12 cellular contexts compared by ENCODE assay signal in the genomic region with DNA sequence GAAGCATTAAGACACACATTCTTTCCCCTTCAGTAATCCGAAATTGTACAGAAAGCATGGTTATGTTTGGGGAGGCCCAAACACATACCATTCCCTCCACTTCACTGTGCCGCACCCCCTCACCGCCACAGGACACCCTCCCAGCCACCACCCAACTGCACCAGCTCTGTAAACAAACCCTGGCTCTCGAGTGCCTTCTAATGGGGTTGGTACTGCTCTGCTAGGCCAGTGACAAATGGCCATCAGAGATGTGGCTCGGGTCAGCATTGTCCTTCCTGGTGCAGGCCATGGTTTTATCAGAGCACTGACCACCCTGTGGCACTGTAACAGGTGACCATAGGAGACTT. TPM values are rescaled to one million over a fixed set of nuclear protein-coding genes. Genes with fewer than 3 reads are reported as not detected.
DNase-seq lines count a peak whose midpoint lies in the region; ATAC-seq, FAIRE-seq and TF ChIP-seq lines count a peak whose summit lies in the region.
"Had no signal": no experiment of that assay in that cellular context is flagged by ENCODE, and none has a peak within 500 bp of the region (broad histone marks: within the 10 kb centered on the region; RNA-seq: fewer than 3 reads in every experiment).

No MANE protein-coding gene starts in this region.

- H3K9ac ChIP-seq in H1 (replicated peaks in 1 of 4; ENCODE audit: extremely low read depth in 1 of 4, low read depth in 3 of 4, low read length in 3 of 4) (no peak overlapping the region), neural progenitor cell (no peak overlapping the region)

- H2BK15ac ChIP-seq in H1 (ENCODE audit: low read length): peak overlapping the region; percentile 36; the same call in 1 of the 2 replicates

- no peak overlapping the region for H3K4me3 Mint-ChIP-seq in neural progenitor cell
- H3K4me3 Mint-ChIP-seq in activated T-helper 17 cell treated with anti-CD3 and anti-CD28 coated beads, Interleukin-2, amount 50 U/mL, for 72 hours: no peak overlapping the region
- H3K4me3 Mint-ChIP-seq: T-cell had no signal

- ATAC-seq in esophagus mucosa (no peak), GM18520 (IDR thresholded peaks at IDR 0.05; ENCODE audit: unreplicated experiment) (no peak)
- no peak for ATAC-seq in activated T-helper 17 cell treated with anti-CD3 and anti-CD28 coated beads, Interleukin-2, amount 50 U/mL, for 72 hours (replicated peaks)

- H3K18ac ChIP-seq in H1 (ENCODE audit: extremely low read depth, low read length): no peak overlapping the region

- CTCF ChIA-PET in H1 (lab: Charles Lee; ENCODE audit: partially characterized antibody): interaction anchor here (0.8 to 26.2 kb wide), 35 partner anchors 9 to 219 kb away, joined by 3 to 404 read pairs (median 5); a partner anchor contains a TSS

- TF ChIP-seq CTCF in H1 (IDR thresholded peaks at IDR 0.05; ENCODE audit: control extremely low read depth in 1 of 3, insufficient read depth in 1 of 3, low read depth in 1 of 3, low read length in 3 of 3) (no peak), neural progenitor cell (IDR thresholded peaks at IDR 0.05) (no peak)

- WGBS in H1 (ENCODE audit: extremely low coverage in 1 of 2, insufficient coverage in 1 of 2, insufficient read length in 1 of 2, insufficient replicate concordance in 2 of 2, low coverage in 1 of 2, low lambda C conversion rate in 2 of 2, missing lambda C conversion rate in 1 of 2), 2 experiments: 87% methylated on average over 5 of the region's 5 CpGs; no CpG with 5 or more reads in 1 of the 2 experiments

- DNase-seq in AG08396 (ENCODE audit: low spot score): peak; percentile 13
- peak; percentile 45 for DNase-seq in NCI-H510A (lab: John Stamatoyannopoulos, UW)
- no peak for DNase-seq in H1 (ENCODE audit: low read depth in 1 of 2, low spot score in 2 of 2)
- DNase-seq in neural progenitor cell (ENCODE audit: low spot score): no peak
- DNase-seq in H54 (ENCODE audit: insufficient read length, low spot score): no peak

- H3K4me3 ChIP-seq in H1 (ENCODE audit: extremely low read depth in 1 of 4, insufficient read depth in 2 of 4, low read depth in 3 of 4, low read length in 4 of 4) (no peak overlapping the region), neural progenitor cell (no peak overlapping the region)
- H3K4me3 ChIP-seq: BLaER1 treated with 17β-estradiol and CSF1 and Interleukin-3, amounts not matched to agents 10 nM and 100 nM; smooth muscle cell; tibial artery had no signal

- H2AFZ ChIP-seq in H1 (ENCODE audit: low read length) (no peak overlapping the region), neural progenitor cell (replicated peaks) (no peak overlapping the region)

- TF ChIP-seq RAD21 in H1 (IDR thresholded peaks at IDR 0.05 in 1 of 2, conservative IDR thresholded peaks at IDR 0.05 in 1 of 2; ENCODE audit: low read depth in 2 of 2, low read length in 2 of 2): no peak

- H3K27ac Mint-ChIP-seq in neural progenitor cell: peak overlapping the region; percentile 51
- H3K27ac Mint-ChIP-seq in activated T-helper 17 cell treated with anti-CD3 and anti-CD28 coated beads, Interleukin-2, amount 50 U/mL, for 72 hours: no peak overlapping the region
- H3K27ac Mint-ChIP-seq: T-cell had no signal

- H3F3A ChIP-seq in neural progenitor cell (ENCODE audit: low read depth): peaks cover 4% of the 10 kb centered on the region

- H3K9me3 ChIP-seq in H1 (ENCODE audit: insufficient read depth in 2 of 2, low read depth in 1 of 2, low read length in 1 of 2) (no peaks in the 10 kb centered on the region), neural progenitor cell (ENCODE audit: low read depth) (no peaks in the 10 kb centered on the region)
- H3K9me3 ChIP-seq: BLaER1 treated with 17β-estradiol and CSF1 and Interleukin-3, amounts not matched to agents 10 nM and 100 nM; tibial artery had no signal

- no peak overlapping the region for H4K8ac ChIP-seq in H1 (ENCODE audit: extremely low read depth, insufficient read depth, low read length)

- H3K27me3 ChIP-seq in H1 (replicated peaks in 1 of 4; ENCODE audit: control insufficient read depth in 3 of 4, extremely low read depth in 1 of 4, insufficient read depth in 3 of 4, low read length in 3 of 4) (no peaks in the 10 kb centered on the region), neural progenitor cell (no peaks in the 10 kb centered on the region)
- H3K27me3 ChIP-seq: BLaER1 treated with 17β-estradiol and CSF1 and Interleukin-3, amounts not matched to agents 10 nM and 100 nM; tibial artery had no signal

- no peak overlapping the region for H3K4me2 ChIP-seq in H1 (ENCODE audit: insufficient read depth in 1 of 2, low read depth in 2 of 2, low read length in 2 of 2)
- H3K4me2 ChIP-seq in neural progenitor cell: no peak overlapping the region
- H3K4me2 ChIP-seq: smooth muscle cell had no signal

- H3K23ac ChIP-seq in H1 (ENCODE audit: insufficient read length): no peak overlapping the region

- H3K9me3 Mint-ChIP-seq in neural progenitor cell: no peaks in the 10 kb centered on the region
- H3K9me3 Mint-ChIP-seq in activated T-helper 17 cell treated with anti-CD3 and anti-CD28 coated beads, Interleukin-2, amount 50 U/mL, for 72 hours: no peaks in the 10 kb centered on the region
- H3K9me3 Mint-ChIP-seq: T-cell had no signal

- no peak overlapping the region for H3K56ac ChIP-seq in H1 (replicated peaks; ENCODE audit: insufficient read length, low read depth, low read length)

- H3K4ac ChIP-seq in H1 (replicated peaks; ENCODE audit: insufficient read length, low read depth, low read length): no peak overlapping the region

- H3K14ac ChIP-seq in H1 (ENCODE audit: insufficient read length): no peak overlapping the region

- TF ChIP-seq POLR2A in H1 (IDR thresholded peaks at IDR 0.05; ENCODE audit: control extremely low read depth in 1 of 2, low read depth in 2 of 2, low read length in 2 of 2) (no peak), H54 (IDR thresholded peaks at IDR 0.05; ENCODE audit: low read depth, low read length) (no peak)

- peaks cover 17% of the 10 kb centered on the region for H3K27me3 Mint-ChIP-seq in neural progenitor cell (ENCODE audit: insufficient read depth, low read depth)
- H3K27me3 Mint-ChIP-seq in activated T-helper 17 cell treated with anti-CD3 and anti-CD28 coated beads, Interleukin-2, amount 50 U/mL, for 72 hours: no peaks in the 10 kb centered on the region
- H3K27me3 Mint-ChIP-seq: T-cell had no signal

- H3K4me1 Mint-ChIP-seq in neural progenitor cell: peaks cover 40% of the 10 kb centered on the region
- peaks cover 7% of the 10 kb centered on the region for H3K4me1 Mint-ChIP-seq in activated T-helper 17 cell treated with anti-CD3 and anti-CD28 coated beads, Interleukin-2, amount 50 U/mL, for 72 hours

- H3K36me3 ChIP-seq in H1 (ENCODE audit: control insufficient read depth in 2 of 4, insufficient read depth in 4 of 4, low read length in 3 of 4): no peaks in the 10 kb centered on the region
- H3K36me3 ChIP-seq in neural progenitor cell: no peaks in the 10 kb centered on the region

- H3K4me1 ChIP-seq in H1 (replicated peaks in 1 of 4; ENCODE audit: control insufficient read depth in 3 of 4, insufficient read depth in 4 of 4, low read length in 3 of 4) (peaks cover 0 to 10% (median 2%) of the 10 kb centered on the region in 4 experiments; a peak in 2 of 7 replicates), neural progenitor cell (peaks cover 2% of the 10 kb centered on the region)

- no peak overlapping the region for H2BK5ac ChIP-seq in H1 (ENCODE audit: low read depth, low read length)

- no peaks in the 10 kb centered on the region for H3K23me2 ChIP-seq in H1 (ENCODE audit: low read depth, low read length)

- TF ChIP-seq EP300 in H1 (IDR thresholded peaks at IDR 0.05; ENCODE audit: borderline replicate concordance in 1 of 2, low read depth in 2 of 2, low read length in 2 of 2): no peak

- 0 out of 2 replicates have a peak overlapping the region, but pooled peaks have one; percentile 62 for H2BK12ac ChIP-seq in H1 (ENCODE audit: low read depth, low read length)

- no peaks in the 10 kb centered on the region for H3K79me1 ChIP-seq in H1 (ENCODE audit: low read depth, low read length)

- POLR2A ChIA-PET in H1 (lab: Charles Lee; ENCODE audit: partially characterized antibody): interaction anchor here (1.0 to 12.1 kb wide), 9 partner anchors 9 to 161 kb away, joined by 3 to 122 read pairs (median 4); a partner anchor contains a TSS

- H2BK120ac ChIP-seq in H1 (replicated peaks; ENCODE audit: low read depth, low read length): no peak overlapping the region

- H4K91ac ChIP-seq in H1 (replicated peaks; ENCODE audit: insufficient read length, low read length): peak overlapping the region; percentile 29

- H3K36me3 Mint-ChIP-seq in neural progenitor cell: no peaks in the 10 kb centered on the region
- no peaks in the 10 kb centered on the region for H3K36me3 Mint-ChIP-seq in activated T-helper 17 cell treated with anti-CD3 and anti-CD28 coated beads, Interleukin-2, amount 50 U/mL, for 72 hours (ENCODE audit: low read depth)
- H3K36me3 Mint-ChIP-seq: T-cell had no signal

- H2AK5ac ChIP-seq in H1 (ENCODE audit: low read depth, low read length): no peak overlapping the region

- H3K27ac ChIP-seq in H1 (ENCODE audit: low read depth, low read length): no peak overlapping the region
- H3K27ac ChIP-seq in neural progenitor cell: no peak overlapping the region
- H3K27ac ChIP-seq: BLaER1 treated with 17β-estradiol and CSF1 and Interleukin-3, amounts not matched to agents 10 nM and 100 nM; tibial artery had no signal

- no peaks in the 10 kb centered on the region for H3K79me2 ChIP-seq in H1 (ENCODE audit: control insufficient read depth in 1 of 2, insufficient read depth in 2 of 2, low read length in 2 of 2)
- no peaks in the 10 kb centered on the region for H3K79me2 ChIP-seq in neural progenitor cell (ENCODE audit: low read depth)

- peak overlapping the region; percentile 80; the same call in 1 of the 2 replicates for H2BK20ac ChIP-seq in H1 (ENCODE audit: low read length)

- no peak overlapping the region for H4K5ac ChIP-seq in H1 (ENCODE audit: insufficient read length, low read depth, low read length)

- H4K20me1 ChIP-seq in H1 (replicated peaks in 1 of 2; ENCODE audit: control insufficient read depth in 1 of 2, insufficient read depth in 2 of 2, low read length in 2 of 2): no peaks in the 10 kb centered on the region
- no peaks in the 10 kb centered on the region for H4K20me1 ChIP-seq in neural progenitor cell (ENCODE audit: low read depth)

- no peak for FAIRE-seq in H1 (lab: Jason Lieb, UNC)
- no peak for FAIRE-seq in H54 (lab: Jason Lieb, UNC)

RNA-seq across cellular contexts. Expression of a gene that starts 23.9 kb away (rescaled TPM):
- total RNA-seq in H1 (2021; fragmentation: NEBNext Ultra II Directional; extraction: Animal tissue kit (Norgen Biotek cat#: 25700)): 69.9 and 70.8 TPM in 2 replicates
- polyA plus RNA-seq in H1 (2011; rRNA removed): 28.6 and 64.6 TPM in 2 replicates
- 34.1 TPM for polyA plus RNA-seq in H1 (2011; cell fraction: cytosol; rRNA removed)
- polyA plus RNA-seq in H1 (2011; cell fraction: nucleus; rRNA removed): 270 TPM
- polyA plus RNA-seq in H1 (2012, experiment 1 of 2): 45.2 to 64.7 TPM (median 53.7 TPM) in 4 replicates
- 36.4 TPM for polyA plus RNA-seq in H1 (2012, experiment 2 of 2)
- polyA plus RNA-seq in H1 (2013, experiment 1 of 2): 88.4 TPM
- polyA plus RNA-seq in H1 (2013, experiment 2 of 2): 76.5 TPM
- 21.0 and 35.5 TPM in 2 replicates for polyA minus RNA-seq in H1 (2011; rRNA and poly(A)+ RNA removed)
- polyA minus RNA-seq in H1 (2011; cell fraction: cytosol; rRNA and poly(A)+ RNA removed): 60.1 TPM
- 90.1 TPM for polyA minus RNA-seq in H1 (2011; cell fraction: nucleus; rRNA and poly(A)+ RNA removed)
- total RNA-seq in neural progenitor cell (ENCODE audit: low replicate concordance) (12.7 and 41.0 TPM in 2 replicates), esophagus mucosa (142 TPM)
- 10 to 100 TPM; 65.5 to 74.1 TPM for total RNA-seq in activated T-helper 17 cell treated with anti-CD3 and anti-CD28 coated beads, Interleukin-2, amount 50 U/mL, for 72 hours

Comparison
In these comparisons a context has a peak if more than half of its experiments do, and no peak if none do; other contexts are left out.
1. DNase-seq: peak in AG08396 (single experiment) and NCI-H510A (single experiment); none in H1 (0 of 2), neural progenitor cell (single experiment) and H54 (single experiment).